ENCODE assay signal across 1 cellular context in genomic region chrX:153627675-153628111, GRCh38.
TF ChIP-seq lines count a peak whose summit lies in the region.

No MANE protein-coding gene starts in this region.

TF ChIP-seq in HepG2, 621 proteins besides CTCF, POLR2A, EP300 and RAD21 (continued from another document and continues in another):
- no peak for TF ChIP-seq CEBPZ (IDR thresholded peaks at IDR 0.05; ENCODE audit: low read length)
- TF ChIP-seq MAFK (conservative IDR thresholded peaks at IDR 0.05 in 1 of 2, IDR thresholded peaks at IDR 0.05 in 1 of 2; ENCODE audit: low read length in 2 of 2) = no peak
- TF ChIP-seq DZIP1 (CRISPR knock-in tag; IDR thresholded peaks at IDR 0.05) = no peak
- no peak for TF ChIP-seq BRCA1 (CRISPR knock-in tag; IDR thresholded peaks at IDR 0.05)
- 0 out of 2 replicates have a peak, but pooled peaks have one; percentile 45 for TF ChIP-seq E2F2 (CRISPR knock-in tag; IDR thresholded peaks at IDR 0.05; ENCODE audit: borderline replicate concordance)
- no peak for TF ChIP-seq CENPT (CRISPR knock-in tag; IDR thresholded peaks at IDR 0.05; ENCODE audit: low read depth)
- TF ChIP-seq YEATS4 (CRISPR knock-in tag; IDR thresholded peaks at IDR 0.05; ENCODE audit: borderline replicate concordance) = no peak; the same call in 1 of the 2 replicates
- TF ChIP-seq BATF2 (CRISPR knock-in tag; IDR thresholded peaks at IDR 0.05) = no peak
- no peak for TF ChIP-seq ZMYM3 (CRISPR knock-in tag; IDR thresholded peaks at IDR 0.05)
- TF ChIP-seq HNRNPLL (IDR thresholded peaks at IDR 0.05; ENCODE audit: low read depth, low read length, poor library complexity, severe bottlenecking) = peak; percentile 22
- no peak for TF ChIP-seq ATF5 (CRISPR knock-in tag; IDR thresholded peaks at IDR 0.05; ENCODE audit: low read depth)
- TF ChIP-seq ZBTB49 (CRISPR knock-in tag; IDR thresholded peaks at IDR 0.05; ENCODE audit: borderline replicate concordance) = no peak
- no peak for TF ChIP-seq GABPA (IDR thresholded peaks at IDR 0.05; ENCODE audit: low read depth, low read length)
- no peak for TF ChIP-seq GABPA (CRISPR knock-in tag; IDR thresholded peaks at IDR 0.05; ENCODE audit: low read depth)
- 0 out of 2 replicates have a peak, but pooled peaks have one; percentile 9 for TF ChIP-seq JUN (CRISPR knock-in tag; IDR thresholded peaks at IDR 0.05)
- no peak for TF ChIP-seq ARNTL (CRISPR knock-in tag; IDR thresholded peaks at IDR 0.05)
- no peak for TF ChIP-seq BCL3 (CRISPR knock-in tag; IDR thresholded peaks at IDR 0.05)
- TF ChIP-seq AKAP8 (CRISPR knock-in tag; IDR thresholded peaks at IDR 0.05) = peak; percentile 93
- no peak for TF ChIP-seq KDM5A (IDR thresholded peaks at IDR 0.05; ENCODE audit: borderline replicate concordance, low read length)
- no peak for TF ChIP-seq NR3C1 (CRISPR knock-in tag; IDR thresholded peaks at IDR 0.05)
- 0 out of 2 replicates have a peak, but pooled peaks have one; percentile 43 for TF ChIP-seq KLF12 (CRISPR knock-in tag; IDR thresholded peaks at IDR 0.05; ENCODE audit: borderline replicate concordance)
- no peak for TF ChIP-seq ZNF772 (CRISPR knock-in tag; IDR thresholded peaks at IDR 0.05)
- TF ChIP-seq LCORL (IDR thresholded peaks at IDR 0.05) = no peak
- TF ChIP-seq LCORL (CRISPR knock-in tag; IDR thresholded peaks at IDR 0.05) = peak; percentile 82; the same call in 1 of the 2 replicates
- TF ChIP-seq TMF1 (CRISPR knock-in tag; IDR thresholded peaks at IDR 0.05; ENCODE audit: low read depth) = no peak; the same call in none of the 2 replicates
- peak; percentile 78; the same call in 1 of the 2 replicates for TF ChIP-seq MXD1 (CRISPR knock-in tag; IDR thresholded peaks at IDR 0.05)
- TF ChIP-seq MBNL3 (CRISPR knock-in tag; conservative IDR thresholded peaks at IDR 0.05) = no peak
- no peak for TF ChIP-seq DMTF1 (CRISPR knock-in tag; IDR thresholded peaks at IDR 0.05)
- no peak; the same call in 1 of the 2 replicates for TF ChIP-seq ZNF784 (CRISPR knock-in tag; IDR thresholded peaks at IDR 0.05; ENCODE audit: borderline replicate concordance)
- no peak for TF ChIP-seq RFX5 (IDR thresholded peaks at IDR 0.05; ENCODE audit: low read depth, low read length)
- no peak for TF ChIP-seq EED (CRISPR knock-in tag; IDR thresholded peaks at IDR 0.05)
- no peak for TF ChIP-seq ZNF224 (CRISPR knock-in tag; IDR thresholded peaks at IDR 0.05)
- no peak for TF ChIP-seq HDAC6 (IDR thresholded peaks at IDR 0.05; ENCODE audit: low read depth, low read length)
- TF ChIP-seq KDM4B (CRISPR knock-in tag; IDR thresholded peaks at IDR 0.05) = peak; percentile 88; the same call in 1 of the 2 replicates
- no peak for TF ChIP-seq ZNF557 (CRISPR knock-in tag; IDR thresholded peaks at IDR 0.05)
- no peak for TF ChIP-seq FOXO4 (CRISPR knock-in tag; conservative IDR thresholded peaks at IDR 0.05)
- peak; percentile 77 for TF ChIP-seq ETV5 (CRISPR knock-in tag; IDR thresholded peaks at IDR 0.05; ENCODE audit: borderline replicate concordance)
